8 cellular contexts compared by ENCODE assay signal in genomic region chr2:224442092-224442999, GRCh38. TPM values are rescaled to one million over a fixed set of nuclear protein-coding genes. Genes with fewer than 3 reads are reported as not detected.
DNase-seq lines count a peak whose midpoint lies in the region; ATAC-seq lines count a peak whose summit lies in the region.

No MANE protein-coding gene starts in this region.

- peak in 1 of 2 donors; percentile 20 for ATAC-seq in CD4-positive, CD25-positive, alpha-beta regulatory T cell (ENCODE audit: low read depth in 2 of 2)
- ATAC-seq in GM19452 (IDR thresholded peaks at IDR 0.05; ENCODE audit: unreplicated experiment) (peak; percentile 58), left cardiac atrium (peak; percentile 38 to 68), HG03460 (IDR thresholded peaks at IDR 0.05; ENCODE audit: unreplicated experiment) (no peak)
- peak; percentile 62 for ATAC-seq in stimulated activated memory B cell treated with anti-CD40 and anti-IgM and Interleukin-4, amounts not matched to agents 10 μg/mL and 1 μg/mL and 100 μg/mL, for 72 hours

- H3K27me3 Mint-ChIP-seq in CD4-positive, CD25-positive, alpha-beta regulatory T cell: peaks cover 51% of the 10 kb centered on the region
- H3K27me3 Mint-ChIP-seq in activated CD4-positive, alpha-beta memory T cell treated with anti-CD3 and anti-CD28 coated beads, Interleukin-2, amount 10 ng/mL, durations not matched to agents 7 days and 5 days: peaks cover 44% of the 10 kb centered on the region
- peaks cover 43% of the 10 kb centered on the region for H3K27me3 Mint-ChIP-seq in stimulated activated memory B cell treated with anti-CD40 and anti-IgM and Interleukin-4, amounts not matched to agents 10 μg/mL and 1 μg/mL and 100 μg/mL, for 72 hours

- peaks cover 11% of the 10 kb centered on the region for H3K4me1 ChIP-seq in CD4-positive, CD25-positive, alpha-beta regulatory T cell (ENCODE audit: control insufficient read depth, insufficient read depth, low read length, poor library complexity, severe bottlenecking)

- H3K27ac ChIP-seq in CD4-positive, CD25-positive, alpha-beta regulatory T cell (ENCODE audit: insufficient read depth, low read length, poor library complexity, severe bottlenecking): no peak overlapping the region

- peak overlapping the region; percentile 52 to 77 (median 74) for H3K4me3 Mint-ChIP-seq in CD4-positive, CD25-positive, alpha-beta regulatory T cell
- peak overlapping the region; percentile 10 for H3K4me3 Mint-ChIP-seq in activated CD4-positive, alpha-beta memory T cell treated with anti-CD3 and anti-CD28 coated beads, Interleukin-2, amount 10 ng/mL, durations not matched to agents 7 days and 5 days
- H3K4me3 Mint-ChIP-seq in stimulated activated memory B cell treated with anti-CD40 and anti-IgM and Interleukin-4, amounts not matched to agents 10 μg/mL and 1 μg/mL and 100 μg/mL, for 72 hours: peak overlapping the region; percentile 84

- peaks cover 4 to 15% (median 8%) of the 10 kb centered on the region in 4 donors for H3K4me1 Mint-ChIP-seq in CD4-positive, CD25-positive, alpha-beta regulatory T cell
- H3K4me1 Mint-ChIP-seq in activated CD4-positive, alpha-beta memory T cell treated with anti-CD3 and anti-CD28 coated beads, Interleukin-2, amount 10 ng/mL, durations not matched to agents 7 days and 5 days: peaks cover 7% of the 10 kb centered on the region
- peaks cover 12% of the 10 kb centered on the region for H3K4me1 Mint-ChIP-seq in stimulated activated memory B cell treated with anti-CD40 and anti-IgM and Interleukin-4, amounts not matched to agents 10 μg/mL and 1 μg/mL and 100 μg/mL, for 72 hours

- no peaks in the 10 kb centered on the region for H3K9me3 ChIP-seq in CD4-positive, CD25-positive, alpha-beta regulatory T cell (ENCODE audit: control insufficient read depth in 2 of 2, low read length in 2 of 2)

- peak in 1 of 3 donors; percentile 17 for DNase-seq in CD4-positive, CD25-positive, alpha-beta regulatory T cell
- no peak for DNase-seq in activated CD4-positive, alpha-beta memory T cell treated with anti-CD3 and anti-CD28 coated beads, Interleukin-2, amount 10 ng/mL, durations not matched to agents 7 days and 5 days
- DNase-seq in left cardiac atrium: no peak
- DNase-seq in activated gamma-delta T cell (lab: John Stamatoyannopoulos, UW): no peak
- DNase-seq in SK-N-DZ (ENCODE audit: low spot score): no peak

- intact Hi-C loops in left cardiac atrium (cut with DNase I): no loop called here

- CTCF ChIA-PET in activated CD4-positive, alpha-beta memory T cell treated with anti-CD3 and anti-CD28 coated beads, Interleukin-2, amount 10 ng/mL, durations not matched to agents 7 days and 5 days (lab: Charles Lee): interaction anchor here (1.4 kb wide), 1 partner anchor 209 kb away, joined by 5 read pairs; no protein-coding TSS in a partner anchor

- no peak overlapping the region for H3K4me3 ChIP-seq in CD4-positive, CD25-positive, alpha-beta regulatory T cell (ENCODE audit: low read depth, low read length)

- H3K36me3 Mint-ChIP-seq in CD4-positive, CD25-positive, alpha-beta regulatory T cell: no peaks in the 10 kb centered on the region
- H3K36me3 Mint-ChIP-seq in activated CD4-positive, alpha-beta memory T cell treated with anti-CD3 and anti-CD28 coated beads, Interleukin-2, amount 10 ng/mL, durations not matched to agents 7 days and 5 days (ENCODE audit: low read depth): no peaks in the 10 kb centered on the region
- no peaks in the 10 kb centered on the region for H3K36me3 Mint-ChIP-seq in stimulated activated memory B cell treated with anti-CD40 and anti-IgM and Interleukin-4, amounts not matched to agents 10 μg/mL and 1 μg/mL and 100 μg/mL, for 72 hours

- peaks cover 0 to 3% (median 0%) of the 10 kb centered on the region in 7 donors for H3K9me3 Mint-ChIP-seq in CD4-positive, CD25-positive, alpha-beta regulatory T cell
- H3K9me3 Mint-ChIP-seq in activated CD4-positive, alpha-beta memory T cell treated with anti-CD3 and anti-CD28 coated beads, Interleukin-2, amount 10 ng/mL, durations not matched to agents 7 days and 5 days: no peaks in the 10 kb centered on the region
- H3K9me3 Mint-ChIP-seq in stimulated activated memory B cell treated with anti-CD40 and anti-IgM and Interleukin-4, amounts not matched to agents 10 μg/mL and 1 μg/mL and 100 μg/mL, for 72 hours: no peaks in the 10 kb centered on the region

- H3K27me3 ChIP-seq in CD4-positive, CD25-positive, alpha-beta regulatory T cell (ENCODE audit: control insufficient read depth, insufficient read depth, low read length): peaks cover 14% of the 10 kb centered on the region

- H3K27ac Mint-ChIP-seq in CD4-positive, CD25-positive, alpha-beta regulatory T cell: peak overlapping the region in 2 of 3 donors; percentile 8 to 64
- no peak overlapping the region for H3K27ac Mint-ChIP-seq in activated CD4-positive, alpha-beta memory T cell treated with anti-CD3 and anti-CD28 coated beads, Interleukin-2, amount 10 ng/mL, durations not matched to agents 7 days and 5 days
- H3K27ac Mint-ChIP-seq in stimulated activated memory B cell treated with anti-CD40 and anti-IgM and Interleukin-4, amounts not matched to agents 10 μg/mL and 1 μg/mL and 100 μg/mL, for 72 hours: peak overlapping the region; percentile 77

- no peaks in the 10 kb centered on the region for H3K36me3 ChIP-seq in CD4-positive, CD25-positive, alpha-beta regulatory T cell (ENCODE audit: control insufficient read depth, insufficient read depth, low read length)

- POLR2A ChIA-PET in activated CD4-positive, alpha-beta memory T cell treated with anti-CD3 and anti-CD28 coated beads, Interleukin-2, amount 10 ng/mL, durations not matched to agents 7 days and 5 days (lab: Charles Lee): no interaction called here

RNA-seq across cellular contexts. Expression of gene FAM124B, which starts 40.4 kb away (rescaled TPM):
- 5.2 TPM for total RNA-seq in CD4-positive, CD25-positive, alpha-beta regulatory T cell
- polyA plus RNA-seq in CD4-positive, CD25-positive, alpha-beta regulatory T cell: 1 to 10 TPM; 1.6 to 4.2 (median 2.9) TPM
- 1 to 10 TPM; 1.2 to 2.1 TPM for total RNA-seq in activated CD4-positive, alpha-beta memory T cell treated with anti-CD3 and anti-CD28 coated beads, Interleukin-2, amount 10 ng/mL, durations not matched to agents 7 days and 5 days
- total RNA-seq in left cardiac atrium: 1 to 10 TPM; 1.3 to 2.7 TPM
- polyA plus RNA-seq in SK-N-DZ (2014; cell fraction: cytosol; rRNA removed): 0.15 and 0.27 TPM in 2 replicates
- polyA plus RNA-seq in SK-N-DZ (2014; cell fraction: nucleus; rRNA removed): 0.25 TPM in 1 of 2 replicates, not detected in the other

Comparison
In these comparisons a context has a peak if more than half of its experiments do, and no peak if none do; other contexts are left out.
1. H3K4me3 Mint-ChIP-seq: peak in every context shown above with its lines; median percentile 84 in stimulated activated memory B cell treated with anti-CD40 and anti-IgM and Interleukin-4, amounts not matched to agents 10 μg/mL and 1 μg/mL and 100 μg/mL, for 72 hours; 74 in CD4-positive, CD25-positive, alpha-beta regulatory T cell; 10 in activated CD4-positive, alpha-beta memory T cell treated with anti-CD3 and anti-CD28 coated beads, Interleukin-2, amount 10 ng/mL, durations not matched to agents 7 days and 5 days.